In genomic region chr17:57357830-57358426, GRCh38 we compare ENCODE assay signal across 8 cellular contexts.
DNase-seq lines count a peak whose midpoint lies in the region; ATAC-seq and TF ChIP-seq lines count a peak whose summit lies in the region.

No MANE protein-coding gene starts in this region.

- H3K4me1 Mint-ChIP-seq in activated naive CD4-positive, alpha-beta T cell treated with anti-CD3 and anti-CD28 coated beads for 36 hours (ENCODE audit: low read depth): peaks cover 51% of the 10 kb centered on the region
- peaks cover 49 to 62% of the 10 kb centered on the region in 2 donors for H3K4me1 Mint-ChIP-seq in effector memory CD8-positive, alpha-beta T cell (ENCODE audit: low read depth in 2 of 2)

- no peak overlapping the region for H3K4me3 ChIP-seq in upper lobe of right lung

- H3K27me3 Mint-ChIP-seq in activated naive CD4-positive, alpha-beta T cell treated with anti-CD3 and anti-CD28 coated beads for 36 hours (ENCODE audit: low read depth): no peaks in the 10 kb centered on the region
- H3K27me3 Mint-ChIP-seq in effector memory CD8-positive, alpha-beta T cell: no peaks in the 10 kb centered on the region

- H3K27me3 ChIP-seq in upper lobe of right lung: no peaks in the 10 kb centered on the region

- CTCF ChIA-PET in activated naive CD4-positive, alpha-beta T cell treated with anti-CD3 and anti-CD28 coated beads for 36 hours (lab: Charles Lee): interaction anchor here (1.1 kb wide), 1 partner anchor 115 kb away, joined by 3 read pairs; no protein-coding TSS in a partner anchor

- no peak for DNase-seq in activated naive CD4-positive, alpha-beta T cell treated with anti-CD3 and anti-CD28 coated beads, Interleukin-2, amount 50 U/mL, for 72 hours (ENCODE audit: low spot score in 2 of 2)
- no peak for DNase-seq in activated naive CD4-positive, alpha-beta T cell treated with anti-CD3 and anti-CD28 coated beads for 36 hours
- no peak for DNase-seq in effector memory CD8-positive, alpha-beta T cell
- no peak for DNase-seq in upper lobe of right lung
- no peak for DNase-seq in stimulated activated CD4-positive, alpha-beta T cell treated with anti-CD3 and anti-CD28 coated beads, Interleukin-15, amount 100 ng/mL, for 24 hours
- no peak for DNase-seq in MV-4-11 (lab: John Stamatoyannopoulos, UW)
- no peak for DNase-seq in SHP77 treated with DMSO at 0.1 percent for 48 hours (lab: John Stamatoyannopoulos, UW)

- peak overlapping the region; percentile 26 to 67 for H3K27ac Mint-ChIP-seq in activated naive CD4-positive, alpha-beta T cell treated with anti-CD3 and anti-CD28 coated beads, Interleukin-2, amount 50 U/mL, for 72 hours
- no peak overlapping the region for H3K27ac Mint-ChIP-seq in activated naive CD4-positive, alpha-beta T cell treated with anti-CD3 and anti-CD28 coated beads for 36 hours
- peak overlapping the region; percentile 14 to 58 for H3K27ac Mint-ChIP-seq in effector memory CD8-positive, alpha-beta T cell

- peaks cover 0 to 5% of the 10 kb centered on the region in 2 donors for H3K9me3 Mint-ChIP-seq in activated naive CD4-positive, alpha-beta T cell treated with anti-CD3 and anti-CD28 coated beads, Interleukin-2, amount 50 U/mL, for 72 hours
- H3K9me3 Mint-ChIP-seq in activated naive CD4-positive, alpha-beta T cell treated with anti-CD3 and anti-CD28 coated beads for 36 hours: no peaks in the 10 kb centered on the region
- no peaks in the 10 kb centered on the region for H3K9me3 Mint-ChIP-seq in effector memory CD8-positive, alpha-beta T cell

- H3K4me1 ChIP-seq in upper lobe of right lung: peaks cover 8% of the 10 kb centered on the region

- H3K27ac ChIP-seq in upper lobe of right lung: peak overlapping the region; percentile 74

- no peak for TF ChIP-seq CTCF in upper lobe of right lung (IDR thresholded peaks at IDR 0.05)

- peaks cover 0 to 13% of the 10 kb centered on the region in 2 donors for H3K36me3 Mint-ChIP-seq in activated naive CD4-positive, alpha-beta T cell treated with anti-CD3 and anti-CD28 coated beads, Interleukin-2, amount 50 U/mL, for 72 hours
- H3K36me3 Mint-ChIP-seq in activated naive CD4-positive, alpha-beta T cell treated with anti-CD3 and anti-CD28 coated beads for 36 hours (ENCODE audit: low read depth): no peaks in the 10 kb centered on the region
- H3K36me3 Mint-ChIP-seq in effector memory CD8-positive, alpha-beta T cell (ENCODE audit: insufficient read depth): no peaks in the 10 kb centered on the region

- ATAC-seq in activated naive CD4-positive, alpha-beta T cell treated with anti-CD3 and anti-CD28 coated beads, Interleukin-2, amount 50 U/mL, for 72 hours: peak; percentile 49 to 71
- ATAC-seq in HG03280 (IDR thresholded peaks at IDR 0.05; ENCODE audit: unreplicated experiment) (peak; percentile 34), upper lobe of right lung (no peak)
- no peak for ATAC-seq in effector memory CD8-positive, alpha-beta T cell (replicated peaks)

- intact Hi-C loops in activated naive CD4-positive, alpha-beta T cell treated with anti-CD3 and anti-CD28 coated beads for 36 hours (cut with micrococcal nuclease): no loop called here
- intact Hi-C loops in upper lobe of right lung (cut with DNase I): no loop called here

- H3K9me3 ChIP-seq in upper lobe of right lung: no peaks in the 10 kb centered on the region

- H3K4me3 Mint-ChIP-seq in activated naive CD4-positive, alpha-beta T cell treated with anti-CD3 and anti-CD28 coated beads for 36 hours: no peak overlapping the region
- H3K4me3 Mint-ChIP-seq in effector memory CD8-positive, alpha-beta T cell: peak overlapping the region in 1 of 2 donors; percentile 49

- no peaks in the 10 kb centered on the region for H3K36me3 ChIP-seq in upper lobe of right lung

Comparison
In these comparisons a context has a peak if more than half of its experiments do, and no peak if none do; other contexts are left out.
1. ATAC-seq: peak in activated naive CD4-positive, alpha-beta T cell treated with anti-CD3 and anti-CD28 coated beads, Interleukin-2, amount 50 U/mL, for 72 hours (2 of 2) and HG03280 (single experiment); none in effector memory CD8-positive, alpha-beta T cell (single experiment) and upper lobe of right lung (single experiment).